In genomic region chr2:142918624-142919023, GRCh38 we compare ENCODE assay signal across 15 cellular contexts. TPM values are rescaled to one million over a fixed set of nuclear protein-coding genes. Genes with fewer than 3 reads are reported as not detected.
"Had no signal": no experiment of that assay in that cellular context is flagged by ENCODE, and none has a peak within 500 bp of the region (broad histone marks: within the 10 kb centered on the region; RNA-seq: fewer than 3 reads in every experiment).

No MANE protein-coding gene starts in this region.

- H3K9me3 ChIP-seq: heart left ventricle, ovary, prostate gland, upper lobe of left lung had no signal

- ATAC-seq: activated T-helper 17 cell treated with anti-CD3 and anti-CD28 coated beads, Interleukin-2, amount 50 U/mL, for 72 hours; heart left ventricle; left cardiac atrium; natural killer cell treated with Interleukin-12 subunit alpha and Interleukin-12 subunit beta and Interleukin-15 and Interleukin-18, amount 100 ng/mL, for 72 hours had no signal

- H3K36me3 ChIP-seq: heart left ventricle, ovary, prostate gland, upper lobe of left lung had no signal

- DNase-seq: activated naive CD4-positive, alpha-beta T cell; activated T-cell treated with anti-CD3 and anti-CD28 coated beads, Interleukin-2, amount 50 U/mL, for 1 hour; heart left ventricle; islet precursor cell; left cardiac atrium; midbrain; ovary; stimulated activated CD4-positive, alpha-beta T cell treated with anti-CD3 and anti-CD28 coated beads, Interleukin-4, amount 100 ng/mL, for 24 hours; stimulated activated naive CD4-positive, alpha-beta T cell treated with Interleukin-2 at 50 U/mL for 16 hours; T-helper 1 cell; upper lobe of left lung had no signal

- H3K4me1 ChIP-seq: heart left ventricle, prostate gland, upper lobe of left lung had no signal

- H3K27ac ChIP-seq: heart left ventricle, ovary, prostate gland, upper lobe of left lung had no signal

- H3K4me3 ChIP-seq: heart left ventricle, ovary, prostate gland, upper lobe of left lung had no signal

- H3K27me3 ChIP-seq: heart left ventricle, ovary, upper lobe of left lung had no signal

RNA-seq across cellular contexts. Expression of gene KYNU, which starts 41.2 kb away (rescaled TPM):
- total RNA-seq: chondrocyte had no signal
